1 cellular context compared by ENCODE assay signal in the genomic region with DNA sequence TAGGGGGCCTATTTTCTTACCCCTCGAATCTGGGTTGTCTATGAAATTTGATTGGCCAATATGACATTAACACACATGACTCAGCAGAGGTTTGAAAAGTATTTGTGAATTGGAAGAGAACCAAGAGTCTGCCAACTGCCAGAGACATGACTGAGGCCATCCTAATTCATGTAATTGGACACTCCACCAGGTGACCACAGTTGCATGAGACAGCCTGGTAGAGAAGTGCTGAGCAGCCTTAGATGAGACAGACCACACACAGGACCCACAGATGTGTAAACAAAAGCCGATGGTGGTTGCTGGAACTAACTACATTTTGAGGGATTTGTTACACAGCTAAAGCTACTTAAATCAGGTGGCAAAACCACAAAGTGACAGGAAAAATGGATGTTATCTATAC.
TF ChIP-seq lines count a peak whose summit lies in the region.

No MANE protein-coding gene starts in this region.

TF ChIP-seq in HCT116, 20 proteins besides CTCF, POLR2A, EP300 and RAD21:
- no peak for TF ChIP-seq SRF (IDR thresholded peaks at IDR 0.05; ENCODE audit: low read depth)
- TF ChIP-seq POLR2AphosphoS5 (IDR thresholded peaks at IDR 0.05; ENCODE audit: low read depth, low read length), result no peak
- TF ChIP-seq SIN3A (IDR thresholded peaks at IDR 0.05; ENCODE audit: low read depth), result no peak
- TF ChIP-seq EGR1 (IDR thresholded peaks at IDR 0.05; ENCODE audit: low read depth), result no peak
- no peak for TF ChIP-seq YY1 (IDR thresholded peaks at IDR 0.05; ENCODE audit: extremely low read depth, insufficient replicate concordance, low read depth, low read length)
- no peak for TF ChIP-seq CEBPB (IDR thresholded peaks at IDR 0.05; ENCODE audit: low read depth)
- TF ChIP-seq ELF1 (IDR thresholded peaks at IDR 0.05; ENCODE audit: borderline replicate concordance, low read depth), result no peak
- TF ChIP-seq EZH2phosphoT487 (IDR thresholded peaks at IDR 0.05; ENCODE audit: borderline replicate concordance), result no peak
- TF ChIP-seq ZFX (IDR thresholded peaks at IDR 0.05), result no peak
- TF ChIP-seq REST (IDR thresholded peaks at IDR 0.05; ENCODE audit: low read depth), result no peak
- no peak for TF ChIP-seq ZNF274 (IDR thresholded peaks at IDR 0.05; ENCODE audit: low read depth, low read length)
- TF ChIP-seq CBX3 (IDR thresholded peaks at IDR 0.05; ENCODE audit: low read depth), result no peak
- TF ChIP-seq ATF3 (IDR thresholded peaks at IDR 0.05), result no peak
- TF ChIP-seq EZH2 (IDR thresholded peaks at IDR 0.05), result no peak
TF ChIP-seq in HCT116: peak in this region for 0.
